ENCODE assay signal across 8 cellular contexts in genomic region chr15:99476413-99477222, GRCh38.
A peak's percentile ranks its signal among the peaks of the same experiment; 100 is the strongest.
DNase-seq lines count a peak whose midpoint lies in the region; ATAC-seq and TF ChIP-seq lines count a peak whose summit lies in the region.

No MANE protein-coding gene starts in this region.

- ATAC-seq in GM19455 (IDR thresholded peaks at IDR 0.05; ENCODE audit: unreplicated experiment) (peak; percentile 56), psoas muscle (peak; percentile 56 to 84 (median 64))
- ATAC-seq in activated T-cell treated with anti-CD3 and anti-CD28 coated beads, Interleukin-2, amount 50 U/mL, for 4 hours, result peak; percentile 45 to 58

- DNase-seq in AG20443 (ENCODE audit: low spot score), result peak; percentile 92
- DNase-seq in LHCN-M2 (ENCODE audit: low read depth), result peak; percentile 97
- peak; percentile 27 for DNase-seq in activated T-cell treated with anti-CD3 and anti-CD28 coated beads, Interleukin-2, amount 50 U/mL, for 4 hours
- peak; percentile 66 for DNase-seq in glomerular endothelial cell (ENCODE audit: extremely low read depth, low read depth, low spot score)
- peak; percentile 82 to 87 for DNase-seq in psoas muscle
- no peak for DNase-seq in NCI-H2029 (lab: John Stamatoyannopoulos, UW)
- DNase-seq in COR-L47 (lab: John Stamatoyannopoulos, UW), result no peak

- H3K4me3 Mint-ChIP-seq in activated T-cell treated with anti-CD3 and anti-CD28 coated beads, Interleukin-2, amount 50 U/mL, for 4 hours, result no peak overlapping the region

- H3K4me3 ChIP-seq in psoas muscle, result no peak overlapping the region

- peaks cover 12% of the 10 kb centered on the region for H3K4me1 Mint-ChIP-seq in activated T-cell treated with anti-CD3 and anti-CD28 coated beads, Interleukin-2, amount 50 U/mL, for 4 hours (ENCODE audit: low read depth)

- no peaks in the 10 kb centered on the region for H3K36me3 Mint-ChIP-seq in activated T-cell treated with anti-CD3 and anti-CD28 coated beads, Interleukin-2, amount 50 U/mL, for 4 hours (ENCODE audit: insufficient read depth)

- no peaks in the 10 kb centered on the region for H3K27me3 Mint-ChIP-seq in activated T-cell treated with anti-CD3 and anti-CD28 coated beads, Interleukin-2, amount 50 U/mL, for 4 hours (ENCODE audit: low read depth)

- no peaks in the 10 kb centered on the region for H3K27me3 ChIP-seq in psoas muscle (ENCODE audit: insufficient read depth in 3 of 3, low read length in 2 of 3)

- TF ChIP-seq CTCF in psoas muscle (IDR thresholded peaks at IDR 0.05), result no peak

- no peaks in the 10 kb centered on the region for H3K36me3 ChIP-seq in psoas muscle (ENCODE audit: insufficient read depth in 1 of 2, low read depth in 1 of 2)

- WGBS in psoas muscle, 3 donors, result 64 to 68% (median 66%) methylated on average over 26 of the region's 26 CpGs

- H3K4me1 ChIP-seq in psoas muscle, result peaks cover 37% of the 10 kb centered on the region

- no peaks in the 10 kb centered on the region for H3K9me3 Mint-ChIP-seq in activated T-cell treated with anti-CD3 and anti-CD28 coated beads, Interleukin-2, amount 50 U/mL, for 4 hours

- H3K9me3 ChIP-seq in psoas muscle, result no peaks in the 10 kb centered on the region

- intact Hi-C loops in psoas muscle (cut with DNase I), result no loop called here

- H3K27ac ChIP-seq in psoas muscle, result peak overlapping the region; percentile 83

Comparison
In these comparisons a context has a peak if more than half of its experiments do, and no peak if none do; other contexts are left out.
1. DNase-seq: peak in AG20443 (single experiment), LHCN-M2 (single experiment), activated T-cell treated with anti-CD3 and anti-CD28 coated beads, Interleukin-2, amount 50 U/mL, for 4 hours (single experiment), glomerular endothelial cell (single experiment) and psoas muscle (2 of 2); none in NCI-H2029 (single experiment) and COR-L47 (single experiment).
2. Peak in every context shown above with its lines, with median percentiles within 50 percentile points of each other: ATAC-seq.